1 cellular context compared by ENCODE assay signal in genomic region chr6:166623318-166623717, GRCh38.
TF ChIP-seq lines count a peak whose summit lies in the region.

No MANE protein-coding gene starts in this region.

TF ChIP-seq in HCT116, 20 proteins besides CTCF, POLR2A, EP300 and RAD21 (continued from another document):
- TF ChIP-seq REST (IDR thresholded peaks at IDR 0.05; ENCODE audit: low read depth) (no peak), ZFX (IDR thresholded peaks at IDR 0.05) (no peak), FOSL1 (IDR thresholded peaks at IDR 0.05; ENCODE audit: low read depth) (no peak), TCF7L2 (IDR thresholded peaks at IDR 0.05; ENCODE audit: borderline replicate concordance, extremely low read depth, insufficient read depth, insufficient read length) (no peak), ELF1 (IDR thresholded peaks at IDR 0.05; ENCODE audit: borderline replicate concordance, low read depth) (no peak), EGR1 (IDR thresholded peaks at IDR 0.05; ENCODE audit: low read depth) (no peak)
